18 cellular contexts compared by ENCODE assay signal in the genomic region with DNA sequence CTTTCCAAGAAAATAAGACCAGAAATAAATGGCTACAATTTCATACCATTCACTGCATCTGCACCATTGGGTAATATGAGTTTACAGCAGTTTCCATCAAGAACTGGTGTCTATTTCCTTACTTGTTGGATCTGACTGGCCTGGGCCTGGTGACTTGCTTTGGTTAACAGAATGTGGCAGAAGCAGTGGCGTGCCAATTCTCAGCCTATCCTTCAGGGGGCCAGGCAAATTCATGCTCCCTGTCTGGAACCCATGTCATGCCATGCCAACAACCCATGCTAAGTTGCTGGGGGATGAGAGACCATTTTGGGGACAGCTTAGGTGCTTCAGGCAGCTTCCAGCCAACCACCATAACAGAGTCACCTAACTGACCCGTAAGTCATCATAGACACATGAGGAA.
"Had no signal": no experiment of that assay in that cellular context is flagged by ENCODE, and none has a peak within 500 bp of the region (broad histone marks: within the 10 kb centered on the region; RNA-seq: fewer than 3 reads in every experiment).

No MANE protein-coding gene starts in this region.

- H3K4me3 ChIP-seq: colonic mucosa, esophagus muscularis mucosa, gastroesophageal sphincter, heart right ventricle, left lung, lower lobe of right lung, mucosa of descending colon had no signal

- H3K27ac Mint-ChIP-seq: dendritic cell treated with granulocyte-macrophage colony-stimulating factor and Interleukin-4, amounts not matched to agents 40 ng/mL and 50 ng/mL, for 4 days; effector memory CD8-positive, alpha-beta T cell; mesothelial cell of epicardium had no signal

- H3K36me3 ChIP-seq: colonic mucosa, esophagus muscularis mucosa, gastroesophageal sphincter, heart right ventricle, left lung, lower lobe of right lung had no signal

- H3K9me3 ChIP-seq: colonic mucosa, esophagus muscularis mucosa, gastroesophageal sphincter, lower lobe of right lung had no signal

- H3K27me3 ChIP-seq: colonic mucosa, esophagus muscularis mucosa, foreskin keratinocyte, gastroesophageal sphincter, heart right ventricle, left lung had no signal

- H3K27me3 Mint-ChIP-seq: dendritic cell treated with granulocyte-macrophage colony-stimulating factor and Interleukin-4, amounts not matched to agents 40 ng/mL and 50 ng/mL, for 4 days; effector memory CD8-positive, alpha-beta T cell had no signal

- H3K4me1 ChIP-seq: colonic mucosa, esophagus muscularis mucosa, foreskin keratinocyte, gastroesophageal sphincter, heart right ventricle, left lung, lower lobe of right lung had no signal

- ATAC-seq: effector memory CD8-positive, alpha-beta T cell; foreskin keratinocyte; gastroesophageal sphincter; heart right ventricle; left cardiac atrium; left lung; left ventricle myocardium superior; lower lobe of right lung; mucosa of descending colon had no signal

- DNase-seq: colonic mucosa; cortex of kidney; effector CD8-positive, alpha-beta T cell; effector memory CD8-positive, alpha-beta T cell; foreskin keratinocyte; head of caudate nucleus; heart right ventricle; hippocampal formation; left cardiac atrium; left lung; left ventricle myocardium superior; lower lobe of right lung; mesenchymal stem cell; mucosa of descending colon had no signal

- H3K4me3 Mint-ChIP-seq: dendritic cell treated with granulocyte-macrophage colony-stimulating factor and Interleukin-4, amounts not matched to agents 40 ng/mL and 50 ng/mL, for 4 days; effector memory CD8-positive, alpha-beta T cell; mesothelial cell of epicardium had no signal

- H3K9me3 Mint-ChIP-seq: mesothelial cell of epicardium had no signal

- H3K27ac ChIP-seq: colonic mucosa, esophagus muscularis mucosa, foreskin keratinocyte, gastroesophageal sphincter, heart right ventricle, left lung, lower lobe of right lung had no signal

- H3K36me3 Mint-ChIP-seq: mesothelial cell of epicardium had no signal
